ENCODE assay signal across 8 cellular contexts in the genomic region with DNA sequence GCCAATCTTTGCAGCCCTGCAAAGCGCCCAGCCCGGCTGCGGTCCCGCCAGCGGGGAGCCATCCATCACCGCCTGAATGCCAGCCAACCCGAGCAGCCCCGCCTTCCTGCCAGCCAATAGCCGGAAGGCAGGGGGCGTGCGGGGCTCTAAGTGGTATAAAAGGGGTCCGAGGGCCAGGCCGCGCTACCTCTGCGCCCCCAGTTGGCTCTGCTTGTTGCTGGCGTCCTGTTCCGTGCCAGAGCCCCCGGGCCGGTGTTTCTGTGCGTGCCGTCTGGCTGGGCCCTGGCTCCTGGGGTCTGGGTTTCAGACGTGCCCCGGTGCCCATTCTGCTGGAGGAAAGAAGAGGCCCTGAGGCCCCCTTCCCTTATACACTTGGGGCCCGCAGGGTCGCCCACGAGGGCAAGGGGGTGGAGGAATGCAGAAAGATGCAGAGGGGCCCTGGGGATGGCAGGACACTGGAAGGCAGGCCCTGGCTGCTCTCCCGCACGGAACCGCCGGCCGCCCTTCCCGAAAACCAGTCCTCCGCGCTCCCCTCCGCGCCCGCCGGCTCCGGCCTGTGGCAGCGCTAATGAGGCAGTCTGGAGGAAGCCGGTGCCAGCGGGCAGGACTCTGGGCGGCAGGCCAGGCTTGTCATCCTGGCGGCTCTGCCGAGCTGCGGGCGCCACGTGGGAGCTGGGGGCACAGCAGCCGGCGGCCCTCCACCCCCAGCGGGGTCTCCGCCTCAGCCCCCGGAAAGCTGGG. TPM values are rescaled to one million over a fixed set of nuclear protein-coding genes. Genes with fewer than 3 reads are reported as not detected.
DNase-seq lines count a peak whose midpoint lies in the region; ATAC-seq and TF ChIP-seq lines count a peak whose summit lies in the region.

No MANE protein-coding gene starts in this region.

- peaks cover 29% of the 10 kb centered on the region for H3K27me3 Mint-ChIP-seq in activated T-helper 2 cell treated with anti-CD3 and anti-CD28 coated beads, Interferon-gamma antibody, Interleukin-2, Interleukin-4, amounts not matched to agents 10 μg/mL and 5 μg/mL and 100 μg/mL, durations not matched to agents 14 hours and 24 hours and 36 hours (ENCODE audit: low read depth)

- H3K27ac ChIP-seq in C4-2B: peak overlapping the region; percentile 58
- H3K27ac ChIP-seq in HUES64 (ENCODE audit: low read depth, low read length): no peak overlapping the region
- peak overlapping the region; percentile 89 for H3K27ac ChIP-seq in muscle layer of colon (ENCODE audit: low read depth, low read length)
- no peak overlapping the region for H3K27ac ChIP-seq in testis

- intact Hi-C loops in activated T-helper 2 cell treated with anti-CD3 and anti-CD28 coated beads, Interferon-gamma antibody, Interleukin-2, Interleukin-4, amounts not matched to agents 10 μg/mL and 5 μg/mL and 100 μg/mL, durations not matched to agents 14 hours and 24 hours and 36 hours (cut with micrococcal nuclease): loop anchor here (2.0 to 10.0 kb wide), 2 partner anchors 53 to 221 kb away; partner anchors contain the start of gene CDK5RAP3
- intact Hi-C loops in testis (cut with DNase I; ENCODE audit: low total_unique reads): no loop called here

- no peak for ATAC-seq in GM19397 (IDR thresholded peaks at IDR 0.05; ENCODE audit: unreplicated experiment)

- no peak for TF ChIP-seq POLR2A in testis (IDR thresholded peaks at IDR 0.05)

- H3K9ac ChIP-seq in HUES64 (ENCODE audit: low read depth, low read length) (peak overlapping the region; percentile 34), muscle layer of colon (ENCODE audit: low read length) (no peak overlapping the region)

- no peaks in the 10 kb centered on the region for H3K36me3 ChIP-seq in HUES64 (ENCODE audit: insufficient read depth, low read length)
- no peaks in the 10 kb centered on the region for H3K36me3 ChIP-seq in muscle layer of colon (ENCODE audit: insufficient read depth, low read length)
- no peaks in the 10 kb centered on the region for H3K36me3 ChIP-seq in testis (ENCODE audit: low read depth, missing control alignments)

- H3K27me3 ChIP-seq in HUES64 (ENCODE audit: insufficient read depth, low read length): peaks cover 27% of the 10 kb centered on the region
- peaks cover 0 to 16% of the 10 kb centered on the region in 2 donors for H3K27me3 ChIP-seq in muscle layer of colon (ENCODE audit: control insufficient read depth in 1 of 2, insufficient read depth in 2 of 2, low read length in 2 of 2)
- no peaks in the 10 kb centered on the region for H3K27me3 ChIP-seq in testis

- DNase-seq in NOMO-1 treated with dmso at 0.1 percent for 144 hours (lab: John Stamatoyannopoulos, UW; ENCODE audit: unreplicated experiment) (peak; percentile 59), fibroblast of mammary gland (ENCODE audit: low read depth) (peak; percentile 52), testis (peak; percentile 85)
- no peak for DNase-seq in activated T-helper 2 cell treated with anti-CD3 and anti-CD28 coated beads, Interferon-gamma antibody, Interleukin-2, Interleukin-4, amounts not matched to agents 10 μg/mL and 5 μg/mL and 100 μg/mL, durations not matched to agents 14 hours and 24 hours and 36 hours (ENCODE audit: low spot score)

- peaks cover 17% of the 10 kb centered on the region for H3K4me1 ChIP-seq in HUES64 (ENCODE audit: insufficient read depth, low read length)
- peaks cover 32% of the 10 kb centered on the region for H3K4me1 ChIP-seq in muscle layer of colon (ENCODE audit: insufficient read depth, low read length)
- peaks cover 31% of the 10 kb centered on the region for H3K4me1 ChIP-seq in testis

- no peak overlapping the region for H3K27ac Mint-ChIP-seq in activated T-helper 2 cell treated with anti-CD3 and anti-CD28 coated beads, Interferon-gamma antibody, Interleukin-2, Interleukin-4, amounts not matched to agents 10 μg/mL and 5 μg/mL and 100 μg/mL, durations not matched to agents 14 hours and 24 hours and 36 hours

- peaks cover 31% of the 10 kb centered on the region for H3K4me1 Mint-ChIP-seq in activated T-helper 2 cell treated with anti-CD3 and anti-CD28 coated beads, Interferon-gamma antibody, Interleukin-2, Interleukin-4, amounts not matched to agents 10 μg/mL and 5 μg/mL and 100 μg/mL, durations not matched to agents 14 hours and 24 hours and 36 hours (ENCODE audit: low read depth)

- TF ChIP-seq CTCF in C4-2B (conservative IDR thresholded peaks at IDR 0.05): peak; percentile 64
- TF ChIP-seq CTCF in fibroblast of mammary gland (conservative IDR thresholded peaks at IDR 0.05; ENCODE audit: control insufficient read depth, insufficient read depth, low read depth, low read length): no peak
- TF ChIP-seq CTCF in testis (IDR thresholded peaks at IDR 0.05): peak in 1 of 3 experiments; percentile 34

- whole genome bisulfite sequencing in HUES64: under 1% methylated on average over 53 of the region's 53 CpGs
- 1 to 13% methylated on average over 12 to 43 of the region's 53 CpGs for WGBS in testis, 2 donors

- no peaks in the 10 kb centered on the region for H3K36me3 Mint-ChIP-seq in activated T-helper 2 cell treated with anti-CD3 and anti-CD28 coated beads, Interferon-gamma antibody, Interleukin-2, Interleukin-4, amounts not matched to agents 10 μg/mL and 5 μg/mL and 100 μg/mL, durations not matched to agents 14 hours and 24 hours and 36 hours (ENCODE audit: low read depth)

- H3K4me3 ChIP-seq in HUES64 (ENCODE audit: low read length) (peak overlapping the region; percentile 63), fibroblast of mammary gland (ENCODE audit: control insufficient read depth, low read depth, low read length) (peak overlapping the region; percentile 57), muscle layer of colon (ENCODE audit: low read depth in 1 of 2, low read length in 2 of 2) (peak overlapping the region; percentile 24 to 76), testis (peak overlapping the region; percentile 36 to 39)

- H3K9me3 Mint-ChIP-seq in activated T-helper 2 cell treated with anti-CD3 and anti-CD28 coated beads, Interferon-gamma antibody, Interleukin-2, Interleukin-4, amounts not matched to agents 10 μg/mL and 5 μg/mL and 100 μg/mL, durations not matched to agents 14 hours and 24 hours and 36 hours: no peaks in the 10 kb centered on the region

- peak overlapping the region; percentile 52 for H3K4me3 Mint-ChIP-seq in activated T-helper 2 cell treated with anti-CD3 and anti-CD28 coated beads, Interferon-gamma antibody, Interleukin-2, Interleukin-4, amounts not matched to agents 10 μg/mL and 5 μg/mL and 100 μg/mL, durations not matched to agents 14 hours and 24 hours and 36 hours (ENCODE audit: low read depth)

- no peaks in the 10 kb centered on the region for H3K9me3 ChIP-seq in HUES64 (ENCODE audit: insufficient read depth, low read depth, low read length)
- no peaks in the 10 kb centered on the region for H3K9me3 ChIP-seq in muscle layer of colon (ENCODE audit: low read length)
- H3K9me3 ChIP-seq in testis: no peaks in the 10 kb centered on the region

RNA-seq across cellular contexts. Expression of gene COPZ2, which starts 14.0 kb away (rescaled TPM):
- 0.70 TPM for polyA plus RNA-seq in HUES64 (2013, experiment 1 of 2)
- polyA plus RNA-seq in HUES64 (2013, experiment 2 of 2): 1.2 TPM
- total RNA-seq in activated T-helper 2 cell treated with anti-CD3 and anti-CD28 coated beads, Interferon-gamma antibody, Interleukin-2, Interleukin-4, amounts not matched to agents 10 μg/mL and 5 μg/mL and 100 μg/mL, durations not matched to agents 14 hours and 24 hours and 36 hours: 5.7 and 5.9 TPM in 2 replicates
- total RNA-seq in testis: 10 to 100 TPM; 13.2 to 14.7 TPM
- 47.6 TPM for polyA plus RNA-seq in testis (ENCODE audit: insufficient read depth, low read depth, low replicate concordance)

RNA-seq across cellular contexts. Expression of gene NFE2L1, which starts 24.6 kb away (rescaled TPM):
- polyA plus RNA-seq in HUES64 (2013, experiment 1 of 2): 101 TPM
- polyA plus RNA-seq in HUES64 (2013, experiment 2 of 2): 104 TPM
- total RNA-seq in activated T-helper 2 cell treated with anti-CD3 and anti-CD28 coated beads, Interferon-gamma antibody, Interleukin-2, Interleukin-4, amounts not matched to agents 10 μg/mL and 5 μg/mL and 100 μg/mL, durations not matched to agents 14 hours and 24 hours and 36 hours: 66.2 and 71.3 TPM in 2 replicates
- total RNA-seq in testis: 100 to 1,000 TPM; 180 to 199 TPM
- 193 TPM for polyA plus RNA-seq in testis (ENCODE audit: insufficient read depth, low read depth, low replicate concordance)

RNA-seq across cellular contexts. Expression of gene CDK5RAP3, which starts 52.7 kb away (rescaled TPM):
- polyA plus RNA-seq in HUES64 (2013, experiment 1 of 2): 88.9 TPM
- 96.2 TPM for polyA plus RNA-seq in HUES64 (2013, experiment 2 of 2)
- total RNA-seq in activated T-helper 2 cell treated with anti-CD3 and anti-CD28 coated beads, Interferon-gamma antibody, Interleukin-2, Interleukin-4, amounts not matched to agents 10 μg/mL and 5 μg/mL and 100 μg/mL, durations not matched to agents 14 hours and 24 hours and 36 hours: 192 and 199 TPM in 2 replicates
- 100 to 1,000 TPM; 221 to 281 TPM for total RNA-seq in testis
- 192 TPM for polyA plus RNA-seq in testis (ENCODE audit: insufficient read depth, low read depth, low replicate concordance)

Comparison
In these comparisons a context has a peak if more than half of its experiments do, and no peak if none do; other contexts are left out.
1. H3K27ac ChIP-seq: peak in C4-2B (single experiment) and muscle layer of colon (single experiment); none in HUES64 (single experiment) and testis (0 of 2).
2. Peak in every context shown above with its lines, with median percentiles within 50 percentile points of each other: H3K4me3 ChIP-seq.